30 cellular contexts compared by ENCODE assay signal in the genomic region with DNA sequence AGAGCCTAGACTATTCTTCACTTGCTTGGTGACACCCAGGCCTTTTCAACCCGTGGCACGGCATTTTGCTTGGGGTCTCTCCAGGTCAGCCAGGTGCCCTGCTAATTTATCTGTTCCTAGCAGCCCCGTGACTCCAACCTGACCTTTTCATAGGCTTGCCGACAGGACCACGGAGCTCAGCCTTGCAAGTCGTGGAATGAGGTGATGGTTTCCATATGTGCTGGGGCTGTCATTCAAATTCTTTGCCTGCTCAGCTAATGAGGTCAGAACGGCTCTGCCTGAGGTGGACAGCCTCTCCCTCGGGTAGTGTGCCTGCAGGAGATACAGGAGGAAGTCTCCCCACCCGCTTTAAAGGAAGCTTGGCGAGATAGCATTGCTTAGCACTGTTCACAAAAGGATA.
DNase-seq lines count a peak whose midpoint lies in the region; ATAC-seq, FAIRE-seq and TF ChIP-seq lines count a peak whose summit lies in the region.
"Had no signal": no experiment of that assay in that cellular context is flagged by ENCODE, and none has a peak within 500 bp of the region (broad histone marks: within the 10 kb centered on the region; RNA-seq: fewer than 3 reads in every experiment).

No MANE protein-coding gene starts in this region.

- H3K4me1 ChIP-seq in endothelial cell of umbilical vein (ENCODE audit: control insufficient read depth, extremely low read depth, insufficient read depth, low read length) (no peaks in the 10 kb centered on the region), vagina (no peaks in the 10 kb centered on the region)
- H3K4me1 ChIP-seq: BE2C, Peyer's patch, testis had no signal

- no peaks in the 10 kb centered on the region for H3K36me3 ChIP-seq in BJ (ENCODE audit: control insufficient read depth, insufficient read depth, low read length)
- H3K36me3 ChIP-seq in endothelial cell of umbilical vein (ENCODE audit: control insufficient read depth in 2 of 2, extremely low read depth in 1 of 2, insufficient read depth in 2 of 2, low read length in 2 of 2) = no peaks in the 10 kb centered on the region
- no peaks in the 10 kb centered on the region for H3K36me3 ChIP-seq in vagina
- H3K36me3 ChIP-seq: BE2C, neutrophil, Peyer's patch had no signal

- no peak for TF ChIP-seq POLR2A in endothelial cell of umbilical vein (IDR thresholded peaks at IDR 0.05; ENCODE audit: low read depth, low read length)
- TF ChIP-seq POLR2A in vagina (IDR thresholded peaks at IDR 0.05) = no peak

- POLR2A ChIA-PET in BJ (lab: Charles Lee) (no interaction called here), endothelial cell of umbilical vein (lab: Charles Lee) (no interaction called here)

- CTCF ChIA-PET in BJ (lab: Yijun Ruan, JAX) (no interaction called here), endothelial cell of umbilical vein (lab: Charles Lee) (interaction anchor here (0.8 to 1.2 kb wide), 5 partner anchors 9 to 71 kb away, joined by 3 to 5 read pairs (median 3); no protein-coding TSS in a partner anchor)

- no peaks in the 10 kb centered on the region for H4K20me1 ChIP-seq in endothelial cell of umbilical vein (replicated peaks; ENCODE audit: control insufficient read depth, extremely low read depth, insufficient read depth, low read length)

- H3K27me3 ChIP-seq in BJ (ENCODE audit: control insufficient read depth, insufficient read depth, low read length) (no peaks in the 10 kb centered on the region), endothelial cell of umbilical vein (ENCODE audit: control insufficient read depth in 2 of 2, insufficient read depth in 2 of 2, low read length in 2 of 2) (no peaks in the 10 kb centered on the region), vagina (no peaks in the 10 kb centered on the region)
- H3K27me3 ChIP-seq: BE2C, neutrophil, Peyer's patch, testis had no signal

- ATAC-seq in HG03135 (IDR thresholded peaks at IDR 0.05; ENCODE audit: unreplicated experiment) = no peak
- ATAC-seq in omental fat pad (ENCODE audit: low FRiP score) = no peak

- intact Hi-C loops in endothelial cell of umbilical vein (cut with micrococcal nuclease) (no loop called here), vagina (cut with DNase I) (no loop called here)

- no peak overlapping the region for H3K4me2 ChIP-seq in endothelial cell of umbilical vein (ENCODE audit: insufficient read depth, low read length)

- H3K27ac ChIP-seq in endothelial cell of umbilical vein (ENCODE audit: insufficient read depth, low read depth, low read length) = no peak overlapping the region
- no peak overlapping the region for H3K27ac ChIP-seq in vagina
- H3K27ac ChIP-seq: neutrophil, Peyer's patch, testis had no signal

- H2AFZ ChIP-seq in endothelial cell of umbilical vein (ENCODE audit: low read depth, low read length) = peak overlapping the region; percentile 64

- H3K9me3 Mint-ChIP-seq in mesothelial cell of epicardium = peaks cover 40% of the 10 kb centered on the region

- H3K9me1 ChIP-seq in endothelial cell of umbilical vein (replicated peaks; ENCODE audit: control insufficient read depth, extremely low read depth, insufficient read depth, low read length) = no peaks in the 10 kb centered on the region

- H3K9me3 ChIP-seq in endothelial cell of umbilical vein (replicated peaks; ENCODE audit: control insufficient read depth, insufficient read depth, low read length) (no peaks in the 10 kb centered on the region), vagina (no peaks in the 10 kb centered on the region)
- H3K9me3 ChIP-seq: BE2C, neutrophil, Peyer's patch, testis had no signal

- H3K27ac Mint-ChIP-seq in mesothelial cell of epicardium = peak overlapping the region; percentile 15
- H3K27ac Mint-ChIP-seq: IgD-negative memory B cell had no signal

- no peak overlapping the region for H3K9ac ChIP-seq in endothelial cell of umbilical vein (replicated peaks; ENCODE audit: extremely low read depth, insufficient read depth, low read length)

- no peaks in the 10 kb centered on the region for H3K27me3 Mint-ChIP-seq in mesothelial cell of epicardium (ENCODE audit: low read depth)
- H3K27me3 Mint-ChIP-seq: IgD-negative memory B cell had no signal

- TF ChIP-seq CTCF in BJ (IDR thresholded peaks at IDR 0.05; ENCODE audit: insufficient read depth, low read depth, low read length) = no peak
- TF ChIP-seq CTCF in endothelial cell of umbilical vein (IDR thresholded peaks at IDR 0.05; ENCODE audit: extremely low read depth in 1 of 2, insufficient read depth in 1 of 2, low read depth in 1 of 2, low read length in 2 of 2) = no peak
- no peak for TF ChIP-seq CTCF in mesothelial cell of epicardium (IDR thresholded peaks at IDR 0.05; ENCODE audit: unreplicated experiment)
- TF ChIP-seq CTCF in vagina (IDR thresholded peaks at IDR 0.05) = no peak
- TF ChIP-seq CTCF in omental fat pad (IDR thresholded peaks at IDR 0.05) = no peak

- H3K4me1 Mint-ChIP-seq in mesothelial cell of epicardium = peaks cover 20% of the 10 kb centered on the region
- H3K4me1 Mint-ChIP-seq: IgD-negative memory B cell had no signal

- H3K4me3 ChIP-seq in BJ (ENCODE audit: low read depth, low read length) (no peak overlapping the region), endothelial cell of umbilical vein (replicated peaks in 1 of 3; ENCODE audit: insufficient read depth in 1 of 3, low read depth in 1 of 3, low read length in 3 of 3) (no peak overlapping the region), vagina (no peak overlapping the region)
- H3K4me3 ChIP-seq: Peyer's patch, testis had no signal

- DNase-seq in BJ (ENCODE audit: low read depth) = peak; percentile 1
- peak; percentile 42 for DNase-seq in RPMI7951 (ENCODE audit: low read depth)
- no peak for DNase-seq in endothelial cell of umbilical vein (ENCODE audit: low read depth, low spot score)
- DNase-seq in mesothelial cell of epicardium (ENCODE audit: low spot score in 2 of 2, unreplicated experiment in 2 of 2) = no peak
- no peak for DNase-seq in DMS 273 (lab: John Stamatoyannopoulos, UW; ENCODE audit: unreplicated experiment)
- DNase-seq in vagina (ENCODE audit: extremely low spot score in 2 of 2) = no peak
- DNase-seq in omental fat pad (ENCODE audit: low spot score) = no peak
- DNase-seq: activated CD4-positive, alpha-beta T cell treated with anti-CD3 and anti-CD28 coated beads, Interleukin-2, amount 50 U/mL, for 48 hours; activated CD4-positive, CD25-positive, alpha-beta regulatory T cell; activated CD8-positive, alpha-beta memory T cell treated with anti-CD3 and anti-CD28 coated beads, Interleukin-2, amount 50 U/mL, for 4 hours; activated naive CD4-positive, alpha-beta T cell treated with anti-CD3 and anti-CD28 coated beads, Interleukin-2, amount 50 U/mL, for 16 hours; anterior cingulate cortex; BE2C; central memory CD4-positive, alpha-beta T cell; DMS53; head of caudate nucleus; mammary epithelial cell; NCI-H1092; NCI-H1694 treated with DMSO at 0.1 percent for 48 hours; NCI-H2171 treated with DMSO at 0.1 percent for 48 hours; NCI-H526 treated with DMSO at 0.1 percent for 48 hours; Peyer's patch; stimulated activated CD4-positive, alpha-beta T cell treated with anti-CD3 and anti-CD28 coated beads, Interleukin-15, amount 100 ng/mL, for 24 hours; stimulated activated naive CD4-positive, alpha-beta T cell; testis had no signal

- H3K79me2 ChIP-seq in endothelial cell of umbilical vein (ENCODE audit: control insufficient read depth, insufficient read depth, low read length) = no peaks in the 10 kb centered on the region

- H3K36me3 Mint-ChIP-seq in mesothelial cell of epicardium = peaks cover 27% of the 10 kb centered on the region
- H3K36me3 Mint-ChIP-seq: IgD-negative memory B cell had no signal

- H3K4me3 Mint-ChIP-seq in mesothelial cell of epicardium = no peak overlapping the region
- H3K4me3 Mint-ChIP-seq: IgD-negative memory B cell had no signal

- no peak for FAIRE-seq in endothelial cell of umbilical vein (lab: Jason Lieb, UNC)
- FAIRE-seq: GM19239, H54 had no signal

- dilution Hi-C loops in endothelial cell of umbilical vein (cut with MboI; ENCODE audit: extremely low pct_ligation_motif_present, low sequenced_read_pairs) = no loop called here

- no TSS peak for BruUV-seq in endothelial cell of umbilical vein (replicated peaks; lab: Mats Ljungman, UMichigan)

TF ChIP-seq in endothelial cell of umbilical vein, 7 proteins besides CTCF, POLR2A, EP300 and RAD21:
- TF ChIP-seq EZH2 (IDR thresholded peaks at IDR 0.05; ENCODE audit: borderline replicate concordance, low read depth, low read length, severe bottlenecking) = no peak
- TF ChIP-seq GATA2 (IDR thresholded peaks at IDR 0.05; ENCODE audit: insufficient read depth, insufficient read length, low read depth, low read length) = no peak
- no peak for TF ChIP-seq MYC (IDR thresholded peaks at IDR 0.05; ENCODE audit: low read depth, low read length)
- no peak for TF ChIP-seq FOS (IDR thresholded peaks at IDR 0.05; ENCODE audit: borderline replicate concordance, insufficient read depth, low read length)
- TF ChIP-seq JUN (IDR thresholded peaks at IDR 0.05; ENCODE audit: borderline replicate concordance, insufficient read depth, insufficient read length, low read depth) = no peak
- TF ChIP-seq POLR2AphosphoS5 (IDR thresholded peaks at IDR 0.05; ENCODE audit: insufficient read depth, low read depth, low read length) = no peak
- TF ChIP-seq, protein P1, sequence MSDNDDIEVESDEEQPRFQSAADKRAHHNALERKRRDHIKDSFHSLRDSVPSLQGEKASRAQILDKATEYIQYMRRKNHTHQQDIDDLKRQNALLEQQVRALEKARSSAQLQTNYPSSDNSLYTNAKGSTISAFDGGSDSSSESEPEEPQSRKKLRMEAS (IDR thresholded peaks at IDR 0.05; ENCODE audit: insufficient read depth, insufficient read length) = no peak

Comparison
In these comparisons a context has a peak if more than half of its experiments do, and no peak if none do; other contexts are left out.
1. DNase-seq: peak in BJ (single experiment) and RPMI7951 (single experiment); none in endothelial cell of umbilical vein (single experiment), mesothelial cell of epicardium (0 of 2), DMS 273 (single experiment), vagina (0 of 2) and omental fat pad (single experiment).